8 cellular contexts compared by ENCODE assay signal in the genomic region with DNA sequence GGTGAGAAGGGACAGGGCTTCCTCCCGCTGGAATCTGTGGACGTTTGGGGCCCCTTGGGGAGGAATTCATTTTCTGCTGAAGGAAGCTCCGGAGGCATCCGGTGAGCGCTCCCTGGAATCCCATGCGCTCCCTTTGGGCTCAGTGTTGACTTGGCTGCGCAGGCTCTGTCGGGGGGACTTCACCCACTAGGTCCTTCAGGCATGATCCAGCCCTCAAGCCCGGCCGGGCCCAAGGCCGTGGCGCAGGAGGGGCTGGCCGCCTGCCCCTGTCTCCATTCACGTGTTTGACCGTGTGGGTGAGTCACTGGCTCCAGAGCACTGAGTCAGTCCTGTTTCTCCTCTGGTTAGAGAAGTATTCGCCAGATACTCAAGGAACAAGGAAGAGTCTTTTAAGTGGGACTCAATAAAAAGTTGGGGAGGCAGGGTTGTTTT. TPM values are rescaled to one million over a fixed set of nuclear protein-coding genes. Genes with fewer than 3 reads are reported as not detected.
DNase-seq lines count a peak whose midpoint lies in the region; ATAC-seq and TF ChIP-seq lines count a peak whose summit lies in the region.

No MANE protein-coding gene starts in this region.

- no peak for TF ChIP-seq CTCF in activated CD8-positive, alpha-beta T cell treated with anti-CD3 and anti-CD28 coated beads for 36 hours (IDR thresholded peaks at IDR 0.05)

- H3K4me1 Mint-ChIP-seq in activated CD8-positive, alpha-beta T cell treated with anti-CD3 and anti-CD28 coated beads for 36 hours (ENCODE audit: low read depth) = peaks cover 35% of the 10 kb centered on the region
- H3K4me1 Mint-ChIP-seq in activated CD8-positive, alpha-beta T cell treated with anti-CD3 and anti-CD28 coated beads, Interleukin-2, amount 10 ng/mL, durations not matched to agents 7 days and 5 days (ENCODE audit: low read depth) = peaks cover 27% of the 10 kb centered on the region
- H3K4me1 Mint-ChIP-seq in activated naive CD8-positive, alpha-beta T cell treated with anti-CD3 and anti-CD28 coated beads for 36 hours = peaks cover 24% of the 10 kb centered on the region

- H3K36me3 Mint-ChIP-seq in activated CD8-positive, alpha-beta T cell treated with anti-CD3 and anti-CD28 coated beads for 36 hours (ENCODE audit: low read depth) = peaks cover 1% of the 10 kb centered on the region
- H3K36me3 Mint-ChIP-seq in activated CD8-positive, alpha-beta T cell treated with anti-CD3 and anti-CD28 coated beads, Interleukin-2, amount 10 ng/mL, durations not matched to agents 7 days and 5 days (ENCODE audit: low read depth) = no peaks in the 10 kb centered on the region
- H3K36me3 Mint-ChIP-seq in activated naive CD8-positive, alpha-beta T cell treated with anti-CD3 and anti-CD28 coated beads for 36 hours = peaks cover 8% of the 10 kb centered on the region

- CTCF ChIA-PET in activated CD8-positive, alpha-beta T cell treated with anti-CD3 and anti-CD28 coated beads for 36 hours (lab: Charles Lee) = no interaction called here
- CTCF ChIA-PET in activated CD8-positive, alpha-beta T cell treated with anti-CD3 and anti-CD28 coated beads, Interleukin-2, amount 10 ng/mL, durations not matched to agents 7 days and 5 days (lab: Charles Lee) = interaction anchor here (0.6 kb wide), 1 partner anchor 52 kb away, joined by 3 read pairs; no protein-coding TSS in a partner anchor

- ATAC-seq in activated CD8-positive, alpha-beta T cell treated with anti-CD3 and anti-CD28 coated beads for 36 hours = no peak
- ATAC-seq in activated CD8-positive, alpha-beta T cell treated with anti-CD3 and anti-CD28 coated beads, Interleukin-2, amount 10 ng/mL, durations not matched to agents 7 days and 5 days = no peak

- no peaks in the 10 kb centered on the region for H3K9me3 Mint-ChIP-seq in activated CD8-positive, alpha-beta T cell treated with anti-CD3 and anti-CD28 coated beads for 36 hours
- no peaks in the 10 kb centered on the region for H3K9me3 Mint-ChIP-seq in activated CD8-positive, alpha-beta T cell treated with anti-CD3 and anti-CD28 coated beads, Interleukin-2, amount 10 ng/mL, durations not matched to agents 7 days and 5 days (ENCODE audit: insufficient read depth)
- no peaks in the 10 kb centered on the region for H3K9me3 Mint-ChIP-seq in activated naive CD8-positive, alpha-beta T cell treated with anti-CD3 and anti-CD28 coated beads for 36 hours

- peak overlapping the region; percentile 27 for H3K4me3 Mint-ChIP-seq in activated CD8-positive, alpha-beta T cell treated with anti-CD3 and anti-CD28 coated beads for 36 hours
- no peak overlapping the region for H3K4me3 Mint-ChIP-seq in activated CD8-positive, alpha-beta T cell treated with anti-CD3 and anti-CD28 coated beads, Interleukin-2, amount 10 ng/mL, durations not matched to agents 7 days and 5 days
- peak overlapping the region; percentile 71 for H3K4me3 Mint-ChIP-seq in activated naive CD8-positive, alpha-beta T cell treated with anti-CD3 and anti-CD28 coated beads for 36 hours

- peaks cover 35% of the 10 kb centered on the region for H3K27me3 Mint-ChIP-seq in activated CD8-positive, alpha-beta T cell treated with anti-CD3 and anti-CD28 coated beads for 36 hours
- H3K27me3 Mint-ChIP-seq in activated CD8-positive, alpha-beta T cell treated with anti-CD3 and anti-CD28 coated beads, Interleukin-2, amount 10 ng/mL, durations not matched to agents 7 days and 5 days (ENCODE audit: low read depth) = peaks cover 54% of the 10 kb centered on the region
- peaks cover 79% of the 10 kb centered on the region for H3K27me3 Mint-ChIP-seq in activated naive CD8-positive, alpha-beta T cell treated with anti-CD3 and anti-CD28 coated beads for 36 hours

- no peak for DNase-seq in activated CD8-positive, alpha-beta T cell treated with anti-CD3 and anti-CD28 coated beads for 36 hours
- no peak for DNase-seq in activated CD8-positive, alpha-beta T cell treated with anti-CD3 and anti-CD28 coated beads, Interleukin-2, amount 10 ng/mL, durations not matched to agents 7 days and 5 days
- DNase-seq in activated naive CD8-positive, alpha-beta T cell treated with anti-CD3 and anti-CD28 coated beads for 36 hours = peak; percentile 17
- DNase-seq in head of caudate nucleus (peak in 40 of 42 donors; percentile 19 to 88 (median 56)), non-pigmented ciliary epithelial cell (ENCODE audit: low read depth) (peak; percentile 90), activated gamma-delta T cell (lab: John Stamatoyannopoulos, UW) (no peak), HuH-7 (ENCODE audit: low spot score) (no peak), NCI-H1436 (lab: John Stamatoyannopoulos, UW) (no peak)

- no peak overlapping the region for H3K27ac Mint-ChIP-seq in activated CD8-positive, alpha-beta T cell treated with anti-CD3 and anti-CD28 coated beads for 36 hours
- H3K27ac Mint-ChIP-seq in activated CD8-positive, alpha-beta T cell treated with anti-CD3 and anti-CD28 coated beads, Interleukin-2, amount 10 ng/mL, durations not matched to agents 7 days and 5 days = no peak overlapping the region
- peak overlapping the region; percentile 42 for H3K27ac Mint-ChIP-seq in activated naive CD8-positive, alpha-beta T cell treated with anti-CD3 and anti-CD28 coated beads for 36 hours

- POLR2A ChIA-PET in activated CD8-positive, alpha-beta T cell treated with anti-CD3 and anti-CD28 coated beads for 36 hours (lab: Charles Lee) = interaction anchor here (0.6 to 1.1 kb wide), 4 partner anchors 8 to 61 kb away, joined by 3 to 4 read pairs (median 3); no protein-coding TSS in a partner anchor
- POLR2A ChIA-PET in activated CD8-positive, alpha-beta T cell treated with anti-CD3 and anti-CD28 coated beads, Interleukin-2, amount 10 ng/mL, durations not matched to agents 7 days and 5 days (lab: Charles Lee) = interaction anchor here (1.6 kb wide), 1 partner anchor 12 kb away, joined by 3 read pairs; no protein-coding TSS in a partner anchor

- intact Hi-C loops in activated CD8-positive, alpha-beta T cell treated with anti-CD3 and anti-CD28 coated beads for 36 hours (cut with micrococcal nuclease) = no loop called here
- intact Hi-C loops in head of caudate nucleus (cut with DNase I) = no loop called here

RNA-seq across cellular contexts. Expression of a gene that starts 1.4 kb away (rescaled TPM):
- total RNA-seq in activated CD8-positive, alpha-beta T cell treated with anti-CD3 and anti-CD28 coated beads for 36 hours = 1 to 10 TPM; 8.6 to 9.9 TPM
- not detected for total RNA-seq in activated CD8-positive, alpha-beta T cell treated with anti-CD3 and anti-CD28 coated beads, Interleukin-2, amount 10 ng/mL, durations not matched to agents 7 days and 5 days
- 10 to 100 TPM; 10.5 to 11.3 TPM for total RNA-seq in activated naive CD8-positive, alpha-beta T cell treated with anti-CD3 and anti-CD28 coated beads for 36 hours

Comparison
In these comparisons a context has a peak if more than half of its experiments do, and no peak if none do; other contexts are left out.
1. RNA of a gene that starts 1.4 kb away (total RNA-seq): 10.5 to 11.3 TPM in activated naive CD8-positive, alpha-beta T cell treated with anti-CD3 and anti-CD28 coated beads for 36 hours and 8.6 to 9.9 TPM in activated CD8-positive, alpha-beta T cell treated with anti-CD3 and anti-CD28 coated beads for 36 hours; not detected in activated CD8-positive, alpha-beta T cell treated with anti-CD3 and anti-CD28 coated beads, Interleukin-2, amount 10 ng/mL, durations not matched to agents 7 days and 5 days; every median in the first group is over 4 times any median in the second.
2. DNase-seq: peak in activated naive CD8-positive, alpha-beta T cell treated with anti-CD3 and anti-CD28 coated beads for 36 hours (single experiment), head of caudate nucleus (40 of 42) and non-pigmented ciliary epithelial cell (single experiment); none in activated CD8-positive, alpha-beta T cell treated with anti-CD3 and anti-CD28 coated beads for 36 hours (single experiment), activated CD8-positive, alpha-beta T cell treated with anti-CD3 and anti-CD28 coated beads, Interleukin-2, amount 10 ng/mL, durations not matched to agents 7 days and 5 days (single experiment), activated gamma-delta T cell (single experiment), HuH-7 (single experiment) and NCI-H1436 (single experiment).